1 cellular context compared by ENCODE assay signal in the genomic region with DNA sequence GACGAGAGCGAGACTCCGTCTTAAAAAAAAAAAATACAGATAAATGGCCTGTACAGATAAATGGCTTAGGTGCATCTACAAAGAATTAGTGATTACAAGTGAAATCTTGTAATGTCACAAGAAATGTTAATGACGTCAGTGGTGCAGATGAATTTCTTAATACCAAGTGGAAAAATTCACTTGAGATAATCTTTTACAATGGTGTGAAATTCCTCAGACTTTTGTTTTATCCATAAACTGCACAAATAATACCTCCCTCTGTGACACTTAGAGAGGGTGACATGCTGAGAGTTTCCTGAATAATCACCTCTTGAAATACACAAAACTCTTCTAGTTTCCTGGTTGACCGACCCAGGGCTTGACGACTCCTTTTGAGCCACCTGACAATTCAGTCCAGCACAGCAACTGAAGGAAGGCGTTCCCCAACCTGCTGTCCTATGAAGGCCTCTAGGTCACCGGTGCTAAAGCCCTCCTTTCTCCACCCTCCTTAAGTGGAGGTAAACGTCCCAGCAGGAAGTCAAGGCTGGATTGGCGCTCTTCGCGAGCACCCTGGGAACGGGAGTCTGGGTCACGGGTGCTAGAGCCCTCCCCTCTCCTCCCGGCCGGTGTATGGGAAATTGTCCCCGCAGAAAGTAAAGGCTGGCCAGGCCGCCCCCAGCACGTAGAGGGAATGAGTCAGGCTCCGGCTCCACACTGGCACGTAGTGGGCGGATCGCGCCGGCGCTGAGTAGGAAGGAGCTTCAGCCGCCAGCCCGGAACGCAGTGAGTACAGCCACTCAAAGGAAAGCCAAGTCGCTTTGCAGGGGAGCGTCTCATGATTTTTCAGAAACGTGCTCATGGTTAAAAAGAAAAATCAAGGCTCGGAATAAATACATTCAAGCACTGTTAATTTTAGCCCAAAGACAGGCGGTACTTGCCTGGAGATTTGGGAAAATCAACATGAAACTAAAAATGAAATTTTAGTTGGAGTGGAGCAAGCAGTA.
TF ChIP-seq lines count a peak whose summit lies in the region.

Gene TMEM144, plus strand, starts transcription at position 662 of the 983 bp plus-strand sequence. CDS start 2,182 bp downstream, outside the sequence.

TF ChIP-seq in HepG2, 621 proteins besides CTCF, POLR2A, EP300 and RAD21 (continued from another document and continues in another):
- TF ChIP-seq, protein P1, sequence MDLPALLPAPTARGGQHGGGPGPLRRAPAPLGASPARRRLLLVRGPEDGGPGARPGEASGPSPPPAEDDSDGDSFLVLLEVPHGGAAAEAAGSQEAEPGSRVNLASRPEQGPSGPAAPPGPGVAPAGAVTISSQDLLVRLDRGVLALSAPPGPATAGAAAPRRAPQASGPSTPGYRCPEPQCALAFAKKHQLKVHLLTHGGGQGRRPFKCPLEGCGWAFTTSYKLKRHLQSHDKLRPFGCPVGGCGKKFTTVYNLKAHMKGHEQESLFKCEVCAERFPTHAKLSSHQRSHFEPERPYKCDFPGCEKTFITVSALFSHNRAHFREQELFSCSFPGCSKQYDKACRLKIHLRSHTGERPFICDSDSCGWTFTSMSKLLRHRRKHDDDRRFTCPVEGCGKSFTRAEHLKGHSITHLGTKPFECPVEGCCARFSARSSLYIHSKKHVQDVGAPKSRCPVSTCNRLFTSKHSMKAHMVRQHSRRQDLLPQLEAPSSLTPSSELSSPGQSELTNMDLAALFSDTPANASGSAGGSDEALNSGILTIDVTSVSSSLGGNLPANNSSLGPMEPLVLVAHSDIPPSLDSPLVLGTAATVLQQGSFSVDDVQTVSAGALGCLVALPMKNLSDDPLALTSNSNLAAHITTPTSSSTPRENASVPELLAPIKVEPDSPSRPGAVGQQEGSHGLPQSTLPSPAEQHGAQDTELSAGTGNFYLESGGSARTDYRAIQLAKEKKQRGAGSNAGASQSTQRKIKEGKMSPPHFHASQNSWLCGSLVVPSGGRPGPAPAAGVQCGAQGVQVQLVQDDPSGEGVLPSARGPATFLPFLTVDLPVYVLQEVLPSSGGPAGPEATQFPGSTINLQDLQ (CRISPR knock-in tag; IDR thresholded peaks at IDR 0.05), result no peak
- TF ChIP-seq HOXA9 (CRISPR knock-in tag; IDR thresholded peaks at IDR 0.05; ENCODE audit: borderline replicate concordance) (no peak), NCOR1 (IDR thresholded peaks at IDR 0.05; ENCODE audit: borderline replicate concordance, low read length) (no peak), ZNF747 (CRISPR knock-in tag; IDR thresholded peaks at IDR 0.05; ENCODE audit: borderline replicate concordance) (no peak), ZNF17 (CRISPR knock-in tag; IDR thresholded peaks at IDR 0.05) (no peak), CHD4 (IDR thresholded peaks at IDR 0.05; ENCODE audit: borderline replicate concordance, low read length) (no peak), ZBTB7B (CRISPR knock-in tag; IDR thresholded peaks at IDR 0.05) (no peak), ZNF766 (CRISPR knock-in tag; IDR thresholded peaks at IDR 0.05; ENCODE audit: borderline replicate concordance) (no peak), ARNT (IDR thresholded peaks at IDR 0.05) (no peak), TEAD2 (CRISPR knock-in tag; IDR thresholded peaks at IDR 0.05) (no peak), SNRNP70 (IDR thresholded peaks at IDR 0.05; ENCODE audit: low read depth, low read length) (no peak), RELA (CRISPR knock-in tag; IDR thresholded peaks at IDR 0.05) (no peak), SYNCRIP (IDR thresholded peaks at IDR 0.05; ENCODE audit: insufficient read depth, low read depth, low read length) (no peak), NFYB (CRISPR knock-in tag; IDR thresholded peaks at IDR 0.05) (peak; percentile 54), MAX (IDR thresholded peaks at IDR 0.05) (peak; percentile 58; the same call in 1 of the 2 replicates), CREM (IDR thresholded peaks at IDR 0.05) (no peak; the same call in 1 of the 2 replicates), CREM (CRISPR knock-in tag; IDR thresholded peaks at IDR 0.05) (no peak), ZNF101 (CRISPR knock-in tag; IDR thresholded peaks at IDR 0.05; ENCODE audit: borderline replicate concordance, low read depth) (no peak), ZNF639 (CRISPR knock-in tag; conservative IDR thresholded peaks at IDR 0.05) (no peak), NR2F2 (IDR thresholded peaks at IDR 0.05; ENCODE audit: borderline replicate concordance, low read depth) (no peak), ZHX2 (IDR thresholded peaks at IDR 0.05; ENCODE audit: low read depth) (no peak), ZHX2 (CRISPR knock-in tag; IDR thresholded peaks at IDR 0.05; ENCODE audit: borderline replicate concordance) (no peak), MAZ (IDR thresholded peaks at IDR 0.05; ENCODE audit: borderline replicate concordance, low read depth, low read length) (0 out of 2 replicates have a peak, but pooled peaks have one; percentile 26), MAZ (CRISPR knock-in tag; IDR thresholded peaks at IDR 0.05; ENCODE audit: low read depth) (no peak), NCOA5 (CRISPR knock-in tag; IDR thresholded peaks at IDR 0.05) (no peak), NFKB2 (CRISPR knock-in tag; IDR thresholded peaks at IDR 0.05; ENCODE audit: borderline replicate concordance) (peak; percentile 47; the same call in 1 of the 2 replicates), MXD1 (CRISPR knock-in tag; IDR thresholded peaks at IDR 0.05) (0 out of 2 replicates have a peak, but pooled peaks have one; percentile 75), TBX2 (CRISPR knock-in tag; IDR thresholded peaks at IDR 0.05; ENCODE audit: borderline replicate concordance) (peak; percentile 72), KAT8 (CRISPR knock-in tag; IDR thresholded peaks at IDR 0.05) (peak; percentile 64), ZNF326 (CRISPR knock-in tag; IDR thresholded peaks at IDR 0.05; ENCODE audit: borderline replicate concordance) (no peak), ZMAT5 (CRISPR knock-in tag; IDR thresholded peaks at IDR 0.05; ENCODE audit: borderline replicate concordance, low read depth) (no peak), ZFP62 (CRISPR knock-in tag; IDR thresholded peaks at IDR 0.05) (no peak), CAMTA2 (CRISPR knock-in tag; IDR thresholded peaks at IDR 0.05; ENCODE audit: borderline replicate concordance) (no peak), MXD4 (CRISPR knock-in tag; IDR thresholded peaks at IDR 0.05) (no peak), NKX3-1 (CRISPR knock-in tag; IDR thresholded peaks at IDR 0.05) (no peak), SNAPC4 (CRISPR knock-in tag; IDR thresholded peaks at IDR 0.05) (no peak), ERF (CRISPR knock-in tag; IDR thresholded peaks at IDR 0.05) (peak; percentile 58; the same call in 1 of the 2 replicates)
- TF ChIP-seq, protein P2, sequence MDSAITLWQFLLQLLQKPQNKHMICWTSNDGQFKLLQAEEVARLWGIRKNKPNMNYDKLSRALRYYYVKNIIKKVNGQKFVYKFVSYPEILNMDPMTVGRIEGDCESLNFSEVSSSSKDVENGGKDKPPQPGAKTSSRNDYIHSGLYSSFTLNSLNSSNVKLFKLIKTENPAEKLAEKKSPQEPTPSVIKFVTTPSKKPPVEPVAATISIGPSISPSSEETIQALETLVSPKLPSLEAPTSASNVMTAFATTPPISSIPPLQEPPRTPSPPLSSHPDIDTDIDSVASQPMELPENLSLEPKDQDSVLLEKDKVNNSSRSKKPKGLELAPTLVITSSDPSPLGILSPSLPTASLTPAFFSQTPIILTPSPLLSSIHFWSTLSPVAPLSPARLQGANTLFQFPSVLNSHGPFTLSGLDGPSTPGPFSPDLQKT (CRISPR knock-in tag; IDR thresholded peaks at IDR 0.05; ENCODE audit: borderline replicate concordance), result no peak
- TF ChIP-seq, protein P3, sequence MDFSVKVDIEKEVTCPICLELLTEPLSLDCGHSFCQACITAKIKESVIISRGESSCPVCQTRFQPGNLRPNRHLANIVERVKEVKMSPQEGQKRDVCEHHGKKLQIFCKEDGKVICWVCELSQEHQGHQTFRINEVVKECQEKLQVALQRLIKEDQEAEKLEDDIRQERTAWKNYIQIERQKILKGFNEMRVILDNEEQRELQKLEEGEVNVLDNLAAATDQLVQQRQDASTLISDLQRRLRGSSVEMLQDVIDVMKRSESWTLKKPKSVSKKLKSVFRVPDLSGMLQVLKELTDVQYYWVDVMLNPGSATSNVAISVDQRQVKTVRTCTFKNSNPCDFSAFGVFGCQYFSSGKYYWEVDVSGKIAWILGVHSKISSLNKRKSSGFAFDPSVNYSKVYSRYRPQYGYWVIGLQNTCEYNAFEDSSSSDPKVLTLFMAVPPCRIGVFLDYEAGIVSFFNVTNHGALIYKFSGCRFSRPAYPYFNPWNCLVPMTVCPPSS (IDR thresholded peaks at IDR 0.05), result no peak
